8 cellular contexts compared by ENCODE assay signal in the genomic region with DNA sequence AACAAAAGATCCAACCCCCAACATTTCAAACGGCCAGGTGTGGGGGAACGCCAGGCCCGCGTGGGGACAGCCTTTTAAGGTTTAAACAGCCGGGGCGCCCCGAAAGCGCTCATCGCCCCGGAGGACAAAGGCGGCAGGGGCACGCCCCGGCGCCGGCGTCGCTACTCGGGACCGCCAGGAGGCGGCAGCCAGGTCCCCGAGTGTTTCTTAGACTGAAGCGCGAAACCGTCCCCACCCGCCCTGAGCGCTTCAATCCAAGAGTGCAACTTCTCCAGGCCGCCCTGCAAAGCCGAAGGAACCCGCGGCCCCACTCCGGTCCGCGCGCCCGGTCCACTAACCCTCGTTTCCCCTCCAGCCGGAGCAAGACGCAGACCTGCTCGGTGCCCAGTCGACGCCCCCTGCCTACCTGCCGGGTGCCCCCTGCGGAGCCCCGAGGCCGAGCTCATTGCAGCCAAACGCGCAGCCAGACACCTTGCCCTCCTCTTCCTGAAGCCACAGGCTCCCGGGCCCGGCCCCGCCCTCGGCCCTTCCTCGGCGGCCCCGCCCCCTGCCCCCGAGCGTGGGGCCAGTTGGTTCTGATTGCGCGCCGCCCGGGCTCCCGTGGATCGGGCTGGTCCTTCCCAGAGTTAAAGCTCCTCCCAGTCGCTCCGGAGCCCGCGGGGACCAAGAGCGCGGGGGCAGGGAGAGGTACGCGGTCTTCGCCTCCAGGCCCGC. TPM values are rescaled to one million over a fixed set of nuclear protein-coding genes. Genes with fewer than 3 reads are reported as not detected.
DNase-seq lines count a peak whose midpoint lies in the region; ATAC-seq and TF ChIP-seq lines count a peak whose summit lies in the region.

A gene (minus strand): TSS at position 496 of the 714 bp plus-strand sequence. CDS start 50 bp downstream, at position 446.

- intact Hi-C loops in Panc1 (cut with micrococcal nuclease; ENCODE audit: unreplicated experiment) = loop anchor here (5.0 to 10.0 kb wide), 2 partner anchors 99 to 138 kb away; a partner anchor contains a TSS
- intact Hi-C loops in esophagus muscularis mucosa (cut with DNase I) = loop anchor here (2.0 to 10.0 kb wide), 3 partner anchors 26 to 278 kb away; a partner anchor contains a TSS

- ATAC-seq in GM21526 (IDR thresholded peaks at IDR 0.05; ENCODE audit: low FRiP score, unreplicated experiment) (peak; percentile 81), Panc1 (peak; percentile 90)
- peak; percentile 78 to 81 for ATAC-seq in activated T-cell treated with anti-CD3 and anti-CD28 coated beads, Interleukin-2, amount 50 U/mL, for 72 hours (replicated peaks in 1 of 2)

- peak within 1 kb of the TSS; percentile 70 for H3K27ac ChIP-seq in Panc1 (ENCODE audit: low read length)
- peak within 1 kb of the TSS; percentile 75 to 91 (median 86) for H3K27ac ChIP-seq in esophagus muscularis mucosa (replicated peaks in 1 of 4)
- peak within 1 kb of the TSS; percentile 74 for H3K27ac ChIP-seq in muscle layer of duodenum (ENCODE audit: low read length)

- POLR2A ChIA-PET in Panc1 (lab: Charles Lee) = interaction anchor here (0.7 kb wide), 1 partner anchor 315 kb away, joined by 3 read pairs; no protein-coding TSS in a partner anchor

- peaks cover 13% of the 10 kb centered on the region for H3K4me1 ChIP-seq in Panc1 (ENCODE audit: control insufficient read depth, insufficient read depth, low read length)
- peaks cover 11 to 28% (median 23%) of the 10 kb centered on the region in 4 donors for H3K4me1 ChIP-seq in esophagus muscularis mucosa
- peaks cover 0 to 6% of the 10 kb centered on the region in 2 donors for H3K4me1 ChIP-seq in muscle layer of duodenum (ENCODE audit: control insufficient read depth in 1 of 2, insufficient read depth in 2 of 2, low read length in 2 of 2)

- BruUV-seq in Panc1 (replicated peaks; lab: Mats Ljungman, UMichigan) = no TSS peak

- peak within 1 kb of the TSS; percentile 95 to 98 for H3K4me3 Mint-ChIP-seq in activated T-cell treated with anti-CD3 and anti-CD28 coated beads, Interleukin-2, amount 50 U/mL, for 72 hours

- in situ Hi-C loops in Panc1 (cut with HindIII; ENCODE audit: low pct_unique_long_range_greater_than_20kb, low sequenced_read_pairs) = no loop called here

- H3K9me3 ChIP-seq in Panc1 (ENCODE audit: control insufficient read depth, insufficient read depth, low read depth, low read length) (no peaks in the 10 kb centered on the region), esophagus muscularis mucosa (no peaks in the 10 kb centered on the region), muscle layer of duodenum (ENCODE audit: control insufficient read depth in 1 of 2, low read length in 2 of 2) (no peaks in the 10 kb centered on the region)

- H3K36me3 Mint-ChIP-seq in activated T-cell treated with anti-CD3 and anti-CD28 coated beads, Interleukin-2, amount 50 U/mL, for 72 hours (ENCODE audit: insufficient read depth in 2 of 2) = peaks cover 2 to 3% of the 10 kb centered on the region in 2 donors

- WGBS in esophagus muscularis mucosa = 0% methylated on average over 3 of the region's 72 CpGs

- no peak for TF ChIP-seq EP300 in esophagus muscularis mucosa (IDR thresholded peaks at IDR 0.05)

- peak; percentile 71 for TF ChIP-seq CTCF in Panc1 (IDR thresholded peaks at IDR 0.05)
- peak; percentile 54 to 81 (median 63) for TF ChIP-seq CTCF in esophagus muscularis mucosa (IDR thresholded peaks at IDR 0.05)

- no peak for TF ChIP-seq POLR2A in esophagus muscularis mucosa (IDR thresholded peaks at IDR 0.05; ENCODE audit: low read depth)

- H3K4me1 Mint-ChIP-seq in activated T-cell treated with anti-CD3 and anti-CD28 coated beads, Interleukin-2, amount 50 U/mL, for 72 hours (ENCODE audit: low read depth) = peaks cover 38% of the 10 kb centered on the region

- DNase-seq in DMS53 (lab: John Stamatoyannopoulos, UW) = peak; percentile 86
- DNase-seq in HuH-7.5 (ENCODE audit: low spot score) = peak; percentile 48
- no peak for DNase-seq in Panc1 (ENCODE audit: low read depth, low spot score)
- DNase-seq in activated T-cell treated with anti-CD3 and anti-CD28 coated beads, Interleukin-2, amount 50 U/mL, for 72 hours = peak; percentile 76 to 79
- DNase-seq in esophagus muscularis mucosa (ENCODE audit: extremely low spot score) = peak; percentile 94
- DNase-seq in stimulated activated CD8-positive, alpha-beta memory T cell treated with anti-CD3 and anti-CD28 coated beads, Interleukin-7, amount 100 ng/mL, for 48 hours (ENCODE audit: extremely low read depth in 1 of 2, low read depth in 1 of 2) = peak; percentile 44 to 53

- H3K36me3 ChIP-seq in Panc1 (ENCODE audit: control insufficient read depth, insufficient read depth, low read length) (no peaks in the 10 kb centered on the region), esophagus muscularis mucosa (peaks cover 0 to 9% (median 5%) of the 10 kb centered on the region in 4 donors), muscle layer of duodenum (ENCODE audit: control insufficient read depth in 1 of 2, insufficient read depth in 2 of 2, low read length in 2 of 2) (peaks cover 0 to 4% of the 10 kb centered on the region in 2 donors)

- peak within 1 kb of the TSS; percentile 91 for H3K27ac Mint-ChIP-seq in activated T-cell treated with anti-CD3 and anti-CD28 coated beads, Interleukin-2, amount 50 U/mL, for 72 hours

- H3K27me3 Mint-ChIP-seq in activated T-cell treated with anti-CD3 and anti-CD28 coated beads, Interleukin-2, amount 50 U/mL, for 72 hours (ENCODE audit: low read depth) = no peaks in the 10 kb centered on the region

- CTCF ChIA-PET in Panc1 (lab: Charles Lee) = no interaction called here

- peak within 1 kb of the TSS; percentile 67 to 76 for H3K4me3 ChIP-seq in Panc1 (ENCODE audit: low read depth in 2 of 2, low read length in 2 of 2)
- H3K4me3 ChIP-seq in esophagus muscularis mucosa = peak within 1 kb of the TSS; percentile 61 to 86 (median 78)
- peak within 1 kb of the TSS; percentile 62 to 88 for H3K4me3 ChIP-seq in muscle layer of duodenum (ENCODE audit: low read depth in 1 of 2, low read length in 2 of 2)

- no peaks in the 10 kb centered on the region for H3K27me3 ChIP-seq in Panc1 (ENCODE audit: control insufficient read depth, insufficient read depth, low read length)
- H3K27me3 ChIP-seq in esophagus muscularis mucosa = no peaks in the 10 kb centered on the region
- H3K27me3 ChIP-seq in muscle layer of duodenum (ENCODE audit: low read depth, low read length) = no peaks in the 10 kb centered on the region

- H3K9me3 Mint-ChIP-seq in activated T-cell treated with anti-CD3 and anti-CD28 coated beads, Interleukin-2, amount 50 U/mL, for 72 hours = no peaks in the 10 kb centered on the region

RNA-seq across cellular contexts. Expression of the gene that starts here (rescaled TPM):
- total RNA-seq in Panc1 (2021; ENCODE audit: unreplicated experiment) = 15.2 TPM
- 14.1 TPM for polyA plus RNA-seq in Panc1 (2012; ENCODE audit: insufficient read length)
- 10 to 100 TPM; 25.1 to 30.3 TPM for total RNA-seq in activated T-cell treated with anti-CD3 and anti-CD28 coated beads, Interleukin-2, amount 50 U/mL, for 72 hours
- total RNA-seq in esophagus muscularis mucosa = 10 to 100 TPM; 16.3 to 26.8 (median 19.2) TPM
